In genomic region chr7:150567846-150568245, GRCh38 we compare ENCODE assay signal across 12 cellular contexts. TPM values are rescaled to one million over a fixed set of nuclear protein-coding genes. Genes with fewer than 3 reads are reported as not detected.
A peak's percentile ranks its signal among the peaks of the same experiment; 100 is the strongest.
DNase-seq lines count a peak whose midpoint lies in the region; ATAC-seq, FAIRE-seq and TF ChIP-seq lines count a peak whose summit lies in the region.
"Had no signal": no experiment of that assay in that cellular context is flagged by ENCODE, and none has a peak within 500 bp of the region (broad histone marks: within the 10 kb centered on the region; RNA-seq: fewer than 3 reads in every experiment).

No MANE protein-coding gene starts in this region.

- no peaks in the 10 kb centered on the region for H3K9me3 ChIP-seq in kidney (ENCODE audit: control insufficient read depth in 1 of 2, low read length in 2 of 2)
- H3K9me3 ChIP-seq in aorta (ENCODE audit: control insufficient read depth, low read length), result peaks cover 4% of the 10 kb centered on the region
- no peaks in the 10 kb centered on the region for H3K9me3 ChIP-seq in PC-3 (ENCODE audit: low read length)

- 27 to 47% methylated on average over 3 of the region's 3 CpGs for WGBS in aorta, 2 donors

- H3K36me3 Mint-ChIP-seq in GM23338 (ENCODE audit: low read depth), result no peaks in the 10 kb centered on the region
- peaks cover 63 to 70% of the 10 kb centered on the region in 2 donors for H3K36me3 Mint-ChIP-seq in activated naive CD4-positive, alpha-beta T cell treated with anti-CD3 and anti-CD28 coated beads, Interleukin-2, amount 50 U/mL, for 72 hours

- no peaks in the 10 kb centered on the region for H3K9me3 Mint-ChIP-seq in GM23338
- H3K9me3 Mint-ChIP-seq in activated naive CD4-positive, alpha-beta T cell treated with anti-CD3 and anti-CD28 coated beads, Interleukin-2, amount 50 U/mL, for 72 hours, result peaks cover 19 to 25% of the 10 kb centered on the region in 2 donors
- peaks cover 13 to 17% of the 10 kb centered on the region in 2 donors for H3K9me3 Mint-ChIP-seq in stimulated activated naive CD8-positive, alpha-beta T cell treated with anti-CD3 and anti-CD28 coated beads, Interleukin-15, amount 100 ng/mL, for 72 hours

- peak overlapping the region; percentile 44 to 54 for H3K9ac ChIP-seq in kidney (ENCODE audit: low read length in 2 of 2)
- H3K9ac ChIP-seq in PC-3 (ENCODE audit: low read length), result no peak overlapping the region
- H3K9ac ChIP-seq: GM23248 had no signal

- TF ChIP-seq CTCF in GM23338 (conservative IDR thresholded peaks at IDR 0.05; ENCODE audit: low read depth in 2 of 2), result no peak
- no peak for TF ChIP-seq CTCF in kidney (IDR thresholded peaks at IDR 0.05; ENCODE audit: borderline replicate concordance, extremely low read depth, insufficient read depth)
- no peak for TF ChIP-seq CTCF in PC-3 (conservative IDR thresholded peaks at IDR 0.05; ENCODE audit: low read depth, low read length)

- H3F3A ChIP-seq in GM23338 (replicated peaks; ENCODE audit: low read depth) (no peaks in the 10 kb centered on the region), PC-3 (ENCODE audit: low read length, unreplicated experiment) (no peaks in the 10 kb centered on the region)

- H3K9me2 ChIP-seq in GM23338 (ENCODE audit: insufficient read depth) (no peaks in the 10 kb centered on the region; the same call in 1 of the 2 replicates), PC-3 (replicated peaks; ENCODE audit: low read length) (no peaks in the 10 kb centered on the region)

- H3K36me3 ChIP-seq in GM23338 (ENCODE audit: insufficient read depth), result no peaks in the 10 kb centered on the region
- H3K36me3 ChIP-seq in kidney (ENCODE audit: control insufficient read depth in 1 of 2, insufficient read depth in 2 of 2, low read length in 2 of 2), result no peaks in the 10 kb centered on the region
- H3K36me3 ChIP-seq in aorta (ENCODE audit: control insufficient read depth in 1 of 2, insufficient read depth in 2 of 2, low read length in 1 of 2), result no peaks in the 10 kb centered on the region
- no peaks in the 10 kb centered on the region for H3K36me3 ChIP-seq in PC-3 (ENCODE audit: low read depth, low read length)

- intact Hi-C loops in kidney (cut with DNase I) (no loop called here), aorta (cut with DNase I) (no loop called here), PC-3 (cut with micrococcal nuclease) (no loop called here)

- no TSS peak for BruUV-seq in PC-3 (replicated peaks; lab: Mats Ljungman, UMichigan)

- no peak for FAIRE-seq in kidney (lab: Jason Lieb, UNC)

- peaks cover 40% of the 10 kb centered on the region for H3K4me1 Mint-ChIP-seq in GM23338
- peaks cover 59% of the 10 kb centered on the region for H3K4me1 Mint-ChIP-seq in stimulated activated naive CD8-positive, alpha-beta T cell treated with anti-CD3 and anti-CD28 coated beads, Interleukin-15, amount 100 ng/mL, for 72 hours

- H3K4me3 ChIP-seq in GM23338 (no peak overlapping the region), kidney (ENCODE audit: low read length in 2 of 2) (peak overlapping the region; percentile 58 to 60), aorta (ENCODE audit: low read length in 2 of 2) (no peak overlapping the region), PC-3 (ENCODE audit: low read length) (no peak overlapping the region)
- H3K4me3 ChIP-seq: GM23248 had no signal

- no peak for ATAC-seq in GM23338
- peak; percentile 4 to 17 for ATAC-seq in activated naive CD4-positive, alpha-beta T cell treated with anti-CD3 and anti-CD28 coated beads, Interleukin-2, amount 50 U/mL, for 72 hours
- ATAC-seq in stimulated activated naive CD8-positive, alpha-beta T cell treated with anti-CD3 and anti-CD28 coated beads, Interleukin-15, amount 100 ng/mL, for 72 hours, result peak; percentile 16
- ATAC-seq in aorta (ENCODE audit: low FRiP score), result no peak
- ATAC-seq in PC-3, result no peak
- ATAC-seq in HG03432 (IDR thresholded peaks at IDR 0.05; ENCODE audit: unreplicated experiment), result no peak

- no peaks in the 10 kb centered on the region for H3K27me3 ChIP-seq in GM23338 (ENCODE audit: insufficient read depth)
- H3K27me3 ChIP-seq in aorta (ENCODE audit: control insufficient read depth in 1 of 2, insufficient read depth in 2 of 2, low read length in 1 of 2), result no peaks in the 10 kb centered on the region
- H3K27me3 ChIP-seq in PC-3 (ENCODE audit: low read length), result peaks cover 48% of the 10 kb centered on the region

- peak overlapping the region; percentile 83 for H2AFZ ChIP-seq in GM23338
- H2AFZ ChIP-seq in PC-3 (ENCODE audit: low read length), result no peak overlapping the region
- H2AFZ ChIP-seq: GM23248 had no signal

- no peak overlapping the region for H3K4me3 Mint-ChIP-seq in GM23338
- H3K4me3 Mint-ChIP-seq in stimulated activated naive CD8-positive, alpha-beta T cell treated with anti-CD3 and anti-CD28 coated beads, Interleukin-15, amount 100 ng/mL, for 72 hours, result peak overlapping the region; percentile 97 to 98

- H3K27ac Mint-ChIP-seq in GM23338, result no peak overlapping the region
- peak overlapping the region; percentile 88 to 99 for H3K27ac Mint-ChIP-seq in activated naive CD4-positive, alpha-beta T cell treated with anti-CD3 and anti-CD28 coated beads, Interleukin-2, amount 50 U/mL, for 72 hours
- H3K27ac Mint-ChIP-seq in stimulated activated naive CD8-positive, alpha-beta T cell treated with anti-CD3 and anti-CD28 coated beads, Interleukin-15, amount 100 ng/mL, for 72 hours, result peak overlapping the region; percentile 97

- H3K27ac ChIP-seq in GM23338 (ENCODE audit: low read depth) (no peak overlapping the region), kidney (ENCODE audit: low read depth in 2 of 2, low read length in 2 of 2) (peak overlapping the region; percentile 56 to 74), aorta (ENCODE audit: low read depth in 1 of 2, low read length in 2 of 2) (no peak overlapping the region), PC-3 (ENCODE audit: low read length) (no peak overlapping the region)
- H3K27ac ChIP-seq: GM23248 had no signal

- H3K4me2 ChIP-seq in GM23338 (0 out of 2 replicates have a peak overlapping the region, but pooled peaks have one; percentile 56), PC-3 (ENCODE audit: low read length) (no peak overlapping the region)

- H3K79me2 ChIP-seq in GM23338 (replicated peaks; ENCODE audit: insufficient read depth), result no peaks in the 10 kb centered on the region
- H3K79me2 ChIP-seq in PC-3 (ENCODE audit: low read length), result no peaks in the 10 kb centered on the region

- DNase-seq in GM23338 (ENCODE audit: low spot score) (no peak), kidney (no peak), aorta (no peak), PC-3 (no peak), NCI-H2227 (lab: John Stamatoyannopoulos, UW; ENCODE audit: unreplicated experiment) (no peak)
- no peak for DNase-seq in activated naive CD4-positive, alpha-beta T cell treated with anti-CD3 and anti-CD28 coated beads, Interleukin-2, amount 50 U/mL, for 72 hours (ENCODE audit: low spot score in 2 of 2)
- peak in 1 of 2 donors; percentile 17 for DNase-seq in stimulated activated naive CD8-positive, alpha-beta T cell treated with anti-CD3 and anti-CD28 coated beads, Interleukin-15, amount 100 ng/mL, for 72 hours
- DNase-seq: DMS153; GM23248; MM.1S; stimulated activated CD4-positive, alpha-beta T cell treated with anti-CD3 and anti-CD28 coated beads, Interleukin-4, amount 100 ng/mL, for 24 hours had no signal

- CTCF ChIA-PET in PC-3 (lab: Charles Lee), result no interaction called here

- POLR2A ChIA-PET in PC-3 (lab: Charles Lee; ENCODE audit: unreplicated experiment), result no interaction called here

- H3K27me3 Mint-ChIP-seq in GM23338 (ENCODE audit: insufficient read depth, low read depth, poor library complexity), result peaks cover 2% of the 10 kb centered on the region
- H3K27me3 Mint-ChIP-seq in stimulated activated naive CD8-positive, alpha-beta T cell treated with anti-CD3 and anti-CD28 coated beads, Interleukin-15, amount 100 ng/mL, for 72 hours, result no peaks in the 10 kb centered on the region

- peaks cover 43% of the 10 kb centered on the region for H3K4me1 ChIP-seq in GM23338 (ENCODE audit: insufficient read depth)
- H3K4me1 ChIP-seq in kidney (ENCODE audit: control insufficient read depth in 1 of 2, insufficient read depth in 1 of 2, low read depth in 1 of 2, low read length in 2 of 2), result no peaks in the 10 kb centered on the region
- no peaks in the 10 kb centered on the region for H3K4me1 ChIP-seq in aorta (ENCODE audit: control insufficient read depth in 1 of 2, insufficient read depth in 2 of 2, low read length in 2 of 2)
- no peaks in the 10 kb centered on the region for H3K4me1 ChIP-seq in PC-3 (ENCODE audit: insufficient read depth, low read length)

- H4K20me1 ChIP-seq in GM23338 (replicated peaks; ENCODE audit: insufficient read depth) (no peaks in the 10 kb centered on the region), PC-3 (ENCODE audit: low read length) (no peaks in the 10 kb centered on the region)

TF ChIP-seq in GM23338, 12 proteins besides CTCF, POLR2A, EP300 and RAD21 (continues in another document):
- no peak for TF ChIP-seq ZNF331 (CRISPR knock-in tag; IDR thresholded peaks at IDR 0.05; ENCODE audit: low read depth)
- no peak for TF ChIP-seq ETS1 (IDR thresholded peaks at IDR 0.05)
- no peak for TF ChIP-seq POLR2AphosphoS5 (IDR thresholded peaks at IDR 0.05; ENCODE audit: low read depth)
- TF ChIP-seq EZH2 (IDR thresholded peaks at IDR 0.05; ENCODE audit: low read depth, unreplicated experiment), result no peak

RNA-seq across cellular contexts. Expression of gene GIMAP4, which starts 0.7 kb away (rescaled TPM):
- not detected in 2 replicates for total RNA-seq in GM23338 (2014; rRNA removed; shearing (Covaris generic))
- 0.19 TPM in 1 of 2 replicates, not detected in the other for polyA plus RNA-seq in GM23338 (2016; fragmentation: Nextera tagmentation; extraction: Ambion mirVana)
- 100 to 1,000 TPM; 202 to 336 TPM for total RNA-seq in activated naive CD4-positive, alpha-beta T cell treated with anti-CD3 and anti-CD28 coated beads, Interleukin-2, amount 50 U/mL, for 72 hours
- 61.4 TPM for total RNA-seq in kidney
- polyA plus RNA-seq in kidney (ENCODE audit: insufficient read depth, low read depth, low replicate concordance), result 28.9 TPM
- total RNA-seq in aorta, result 10 to 100 TPM; 37.9 to 75.3 TPM
- polyA plus RNA-seq in aorta, result 10 to 100 TPM in 1 of 2 donors, 1 to 10 TPM in 1; 3.2 to 29.3 TPM
- total RNA-seq in PC-3 (2014; rRNA removed), result not detected in 2 replicates
- total RNA-seq: GM23248 had no signal
- polyA plus RNA-seq: GM23248 had no signal

RNA-seq across cellular contexts. Expression of gene GIMAP7, which starts 53.2 kb away (rescaled TPM):
- not detected in 2 replicates for total RNA-seq in GM23338 (2014; rRNA removed; shearing (Covaris generic))
- polyA plus RNA-seq in GM23338 (2016; fragmentation: Nextera tagmentation; extraction: Ambion mirVana), result not detected in 2 replicates
- total RNA-seq in activated naive CD4-positive, alpha-beta T cell treated with anti-CD3 and anti-CD28 coated beads, Interleukin-2, amount 50 U/mL, for 72 hours, result 10 to 100 TPM; 32.2 to 79.9 TPM
- 43.6 TPM for total RNA-seq in kidney
- polyA plus RNA-seq in kidney (ENCODE audit: insufficient read depth, low read depth, low replicate concordance), result 36.0 TPM
- total RNA-seq in aorta, result 10 to 100 TPM; 28.6 to 41.8 TPM
- 10 to 100 TPM in 1 of 2 donors, 1 to 10 TPM in 1; 5.4 to 19.0 TPM for polyA plus RNA-seq in aorta
- not detected in 2 replicates for total RNA-seq in PC-3 (2014; rRNA removed)
- total RNA-seq: GM23248 had no signal
- polyA plus RNA-seq: GM23248 had no signal

Comparison
In these comparisons a context has a peak if more than half of its experiments do, and no peak if none do; other contexts are left out.
1. ATAC-seq: peak in activated naive CD4-positive, alpha-beta T cell treated with anti-CD3 and anti-CD28 coated beads, Interleukin-2, amount 50 U/mL, for 72 hours (2 of 2) and stimulated activated naive CD8-positive, alpha-beta T cell treated with anti-CD3 and anti-CD28 coated beads, Interleukin-15, amount 100 ng/mL, for 72 hours (single experiment); none in GM23338 (single experiment), aorta (single experiment), PC-3 (single experiment) and HG03432 (single experiment).
2. H3K27ac ChIP-seq: peak in kidney (2 of 2); none in GM23338 (single experiment), aorta (0 of 2) and PC-3 (single experiment).
3. H3K4me3 ChIP-seq: peak in kidney (2 of 2); none in GM23338 (single experiment), aorta (0 of 2) and PC-3 (single experiment).
4. RNA of gene GIMAP4, which starts 0.7 kb away (total RNA-seq): 202 to 336 TPM in activated naive CD4-positive, alpha-beta T cell treated with anti-CD3 and anti-CD28 coated beads, Interleukin-2, amount 50 U/mL, for 72 hours, 37.9 to 75.3 TPM in aorta and 61.4 TPM in kidney (single experiment); not detected in GM23338 and not detected in PC-3; every median in the first group is over 10 times any median in the second.
5. RNA of gene GIMAP7, which starts 53.2 kb away (total RNA-seq): 32.2 to 79.9 TPM in activated naive CD4-positive, alpha-beta T cell treated with anti-CD3 and anti-CD28 coated beads, Interleukin-2, amount 50 U/mL, for 72 hours, 43.6 TPM in kidney (single experiment) and 28.6 to 41.8 TPM in aorta; not detected in GM23338 and not detected in PC-3; every median in the first group is over 10 times any median in the second.